Comparison of ENCODE assay signal across 9 cellular contexts in genomic region chr14:22391908-22392307, GRCh38.
DNase-seq lines count a peak whose midpoint lies in the region; ATAC-seq and TF ChIP-seq lines count a peak whose summit lies in the region.
"Had no signal": no experiment of that assay in that cellular context is flagged by ENCODE, and none has a peak within 500 bp of the region (broad histone marks: within the 10 kb centered on the region; RNA-seq: fewer than 3 reads in every experiment).

No MANE protein-coding gene starts in this region.

- no peaks in the 10 kb centered on the region for H3K9me3 ChIP-seq in spleen

- DNase-seq in NCI-H226 (peak; percentile 52), immature natural killer cell (peak; percentile 68 to 80 (median 76)), spleen (peak; percentile 77)

- WGBS in spleen, 5 donors: 19 to 27% (median 23%) methylated on average over 6 of the region's 6 CpGs

- TF ChIP-seq POLR2A in spleen (IDR thresholded peaks at IDR 0.05): no peak

- intact Hi-C loops in spleen (cut with DNase I; ENCODE audit: low total_unique reads): loop anchor here (5.0 to 10.0 kb wide), 2 partner anchors 80 to 263 kb away; no protein-coding TSS in a partner anchor

- TF ChIP-seq CTCF in C4-2B (conservative IDR thresholded peaks at IDR 0.05): peak; percentile 59
- TF ChIP-seq CTCF in brain (conservative IDR thresholded peaks at IDR 0.05): peak; percentile 92 to 95
- TF ChIP-seq CTCF in spleen (IDR thresholded peaks at IDR 0.05 in 8 of 11, conservative IDR thresholded peaks at IDR 0.05 in 3 of 11): peak in 10 of 11 experiments; percentile 42 to 85 (median 66)

- H3K36me3 Mint-ChIP-seq in brain (no peaks in the 10 kb centered on the region), immature natural killer cell (peaks cover 0 to 8% (median 7%) of the 10 kb centered on the region in 3 donors)
- H3K36me3 Mint-ChIP-seq: naive thymus-derived CD8-positive, alpha-beta T cell had no signal

- H3K4me3 ChIP-seq in spleen: no peak overlapping the region

- H3K4me1 Mint-ChIP-seq in brain (peaks cover 45% of the 10 kb centered on the region), immature natural killer cell (peaks cover 60 to 73% of the 10 kb centered on the region in 2 donors)

- ATAC-seq in GM21515 (IDR thresholded peaks at IDR 0.05; ENCODE audit: unreplicated experiment): peak; percentile 41
- no peak for ATAC-seq in GM18858 (IDR thresholded peaks at IDR 0.05; ENCODE audit: unreplicated experiment)
- no peak for ATAC-seq in GM19395 (IDR thresholded peaks at IDR 0.05; ENCODE audit: unreplicated experiment)
- ATAC-seq: naive thymus-derived CD8-positive, alpha-beta T cell had no signal

- H3K9me3 Mint-ChIP-seq in brain (no peaks in the 10 kb centered on the region), immature natural killer cell (no peaks in the 10 kb centered on the region)
- H3K9me3 Mint-ChIP-seq: naive thymus-derived CD8-positive, alpha-beta T cell had no signal

- H3K27me3 ChIP-seq in spleen (replicated peaks in 1 of 7): peaks cover 0 to 7% (median 0%) of the 10 kb centered on the region in 7 donors

- H3K27ac Mint-ChIP-seq in brain (peak overlapping the region; percentile 42 to 85 (median 79)), immature natural killer cell (peak overlapping the region; percentile 72 to 91 (median 86))

- H3K36me3 ChIP-seq in spleen: no peaks in the 10 kb centered on the region

- H3K4me3 Mint-ChIP-seq in brain: no peak overlapping the region
- peak overlapping the region in 4 of 5 donors; percentile 3 to 43 (median 12) for H3K4me3 Mint-ChIP-seq in immature natural killer cell
- H3K4me3 Mint-ChIP-seq: naive thymus-derived CD8-positive, alpha-beta T cell had no signal

- H3K27me3 Mint-ChIP-seq in brain (peaks cover 7% of the 10 kb centered on the region), immature natural killer cell (ENCODE audit: low read depth in 3 of 3) (peaks cover 0 to 3% (median 3%) of the 10 kb centered on the region in 3 donors)
- H3K27me3 Mint-ChIP-seq: naive thymus-derived CD8-positive, alpha-beta T cell had no signal

- peaks cover 0 to 20% (median 14%) of the 10 kb centered on the region in 6 donors for H3K4me1 ChIP-seq in spleen

- no peak overlapping the region for H3K27ac ChIP-seq in C4-2B
- H3K27ac ChIP-seq in spleen: no peak overlapping the region

Comparison
In these comparisons a context has a peak if more than half of its experiments do, and no peak if none do; other contexts are left out.
1. H3K4me3 Mint-ChIP-seq: peak in immature natural killer cell (4 of 5); none in brain (0 of 5).
2. Peak in every context shown above with its lines, with median percentiles within 50 percentile points of each other: CTCF ChIP-seq and DNase-seq.